Comparison of ENCODE assay signal across 29 cellular contexts in the genomic region with DNA sequence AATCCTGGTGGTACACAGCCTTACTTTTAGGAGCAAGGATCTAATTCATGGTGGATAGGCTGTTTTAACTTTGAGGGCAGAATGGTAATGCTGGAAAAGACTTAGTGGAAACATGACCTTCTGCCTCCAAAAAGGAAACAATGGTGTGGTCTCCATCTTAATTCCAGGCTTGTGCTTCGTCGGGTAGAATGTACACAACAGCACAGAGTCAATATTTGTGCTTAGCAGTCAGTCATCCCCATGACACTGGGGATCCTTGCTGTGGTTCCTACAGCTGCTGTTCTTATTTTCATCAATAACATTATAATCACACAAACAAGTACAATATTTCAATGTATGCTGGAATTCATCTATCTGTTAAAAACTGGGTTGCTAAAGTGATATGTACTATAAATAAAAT.
"Had no signal": no experiment of that assay in that cellular context is flagged by ENCODE, and none has a peak within 500 bp of the region (broad histone marks: within the 10 kb centered on the region; RNA-seq: fewer than 3 reads in every experiment).

No MANE protein-coding gene starts in this region.

- H3K9me3 ChIP-seq: gastrocnemius medialis, left ventricle myocardium inferior, testis, transverse colon had no signal

- H3K27ac Mint-ChIP-seq: activated CD4-positive, alpha-beta memory T cell treated with anti-CD3 and anti-CD28 coated beads, Interleukin-2, amount 10 ng/mL, durations not matched to agents 7 days and 5 days; activated CD4-positive, alpha-beta T cell treated with anti-CD3 and anti-CD28 coated beads, Interleukin-2, amount 10 ng/mL, durations not matched to agents 7 days and 5 days; activated T-cell treated with anti-CD3 and anti-CD28 coated beads, Interleukin-2, amount 50 U/mL, for 24 hours; natural killer cell treated with Interleukin-12 subunit alpha and Interleukin-12 subunit beta and Interleukin-15 and Interleukin-18, amount 100 ng/mL, for 72 hours; WTC11 had no signal

- H3K4me3 ChIP-seq: coronary artery, dorsolateral prefrontal cortex, gastrocnemius medialis, left ventricle myocardium inferior, lung, skin epidermis, testis, transverse colon had no signal

- FAIRE-seq: astrocyte, islet of Langerhans had no signal

- H3K27me3 ChIP-seq: brain microvascular endothelial cell, dorsolateral prefrontal cortex, gastrocnemius medialis, testis, transverse colon had no signal

- DNase-seq: activated CD4-positive, alpha-beta memory T cell treated with anti-CD3 and anti-CD28 coated beads, Interleukin-2, amount 10 ng/mL, durations not matched to agents 7 days and 5 days; activated CD4-positive, alpha-beta T cell treated with anti-CD3 and anti-CD28 coated beads for 1 hour; activated CD4-positive, alpha-beta T cell treated with anti-CD3 and anti-CD28 coated beads, Interleukin-2, amount 10 ng/mL, durations not matched to agents 7 days and 5 days; activated CD8-positive, alpha-beta memory T cell treated with anti-CD3 and anti-CD28 coated beads, Interleukin-2, amount 50 U/mL, for 48 hours; activated gamma-delta T cell treated with Interleukin-2 at 50 U/mL for 16 hours; activated naive CD4-positive, alpha-beta T cell treated with anti-CD3 and anti-CD28 coated beads, Interleukin-2, amount 50 U/mL, for 16 hours; activated T-cell treated with anti-CD3 and anti-CD28 coated beads, Interleukin-2, amount 50 U/mL, for 24 hours; amniotic stem cell; brain microvascular endothelial cell; dorsolateral prefrontal cortex; effector memory CD4-positive, alpha-beta T cell; erythroblast; gastrocnemius medialis; glutamatergic neuron; left ventricle myocardium inferior; mesendoderm; stimulated activated CD4-positive, alpha-beta T cell treated with anti-CD3 and anti-CD28 coated beads, Interleukin-12 subunit alpha, Interleukin-12 subunit beta, amount 100 ng/mL, for 4 hours; stimulated activated CD4-positive, alpha-beta T cell treated with anti-CD3 and anti-CD28 coated beads, Interleukin-4, amount 100 ng/mL, for 1 hour; stimulated activated naive CD8-positive, alpha-beta T cell treated with anti-CD3 and anti-CD28 coated beads, Interleukin-15, Interleukin-2, amounts not matched to agents 100 U/mL and 50 U/mL, for 24 hours; testis; transverse colon had no signal

- H3K4me1 ChIP-seq: gastrocnemius medialis, left ventricle myocardium inferior, testis, transverse colon had no signal

- H3K9me3 Mint-ChIP-seq: activated CD4-positive, alpha-beta T cell treated with anti-CD3 and anti-CD28 coated beads, Interleukin-2, amount 10 ng/mL, durations not matched to agents 7 days and 5 days; activated T-cell treated with anti-CD3 and anti-CD28 coated beads, Interleukin-2, amount 50 U/mL, for 24 hours; natural killer cell treated with Interleukin-12 subunit alpha and Interleukin-12 subunit beta and Interleukin-15 and Interleukin-18, amount 100 ng/mL, for 72 hours had no signal

- H3K36me3 ChIP-seq: gastrocnemius medialis, left ventricle myocardium inferior, transverse colon had no signal

- H3K27ac ChIP-seq: brain microvascular endothelial cell, coronary artery, dorsolateral prefrontal cortex, gastrocnemius medialis, left ventricle myocardium inferior, skin epidermis, testis, transverse colon had no signal

- H3K27me3 Mint-ChIP-seq: activated CD4-positive, alpha-beta memory T cell treated with anti-CD3 and anti-CD28 coated beads, Interleukin-2, amount 10 ng/mL, durations not matched to agents 7 days and 5 days; activated CD4-positive, alpha-beta T cell treated with anti-CD3 and anti-CD28 coated beads, Interleukin-2, amount 10 ng/mL, durations not matched to agents 7 days and 5 days; activated T-cell treated with anti-CD3 and anti-CD28 coated beads, Interleukin-2, amount 50 U/mL, for 24 hours; natural killer cell treated with Interleukin-12 subunit alpha and Interleukin-12 subunit beta and Interleukin-15 and Interleukin-18, amount 100 ng/mL, for 72 hours had no signal

- H3K4me3 Mint-ChIP-seq: activated CD4-positive, alpha-beta memory T cell treated with anti-CD3 and anti-CD28 coated beads, Interleukin-2, amount 10 ng/mL, durations not matched to agents 7 days and 5 days; activated CD4-positive, alpha-beta T cell treated with anti-CD3 and anti-CD28 coated beads, Interleukin-2, amount 10 ng/mL, durations not matched to agents 7 days and 5 days; activated T-cell treated with anti-CD3 and anti-CD28 coated beads, Interleukin-2, amount 50 U/mL, for 24 hours; natural killer cell treated with Interleukin-12 subunit alpha and Interleukin-12 subunit beta and Interleukin-15 and Interleukin-18, amount 100 ng/mL, for 72 hours; WTC11 had no signal

- H3K36me3 Mint-ChIP-seq: natural killer cell treated with Interleukin-12 subunit alpha and Interleukin-12 subunit beta and Interleukin-15 and Interleukin-18, amount 100 ng/mL, for 72 hours; WTC11 had no signal

- H3K4me1 Mint-ChIP-seq: activated CD4-positive, alpha-beta memory T cell treated with anti-CD3 and anti-CD28 coated beads, Interleukin-2, amount 10 ng/mL, durations not matched to agents 7 days and 5 days; activated CD4-positive, alpha-beta T cell treated with anti-CD3 and anti-CD28 coated beads, Interleukin-2, amount 10 ng/mL, durations not matched to agents 7 days and 5 days; WTC11 had no signal

- ATAC-seq: gastrocnemius medialis; natural killer cell treated with Interleukin-12 subunit alpha and Interleukin-12 subunit beta and Interleukin-15 and Interleukin-18, amount 100 ng/mL, for 72 hours; sciatic nerve; stimulated activated naive CD8-positive, alpha-beta T cell treated with anti-CD3 and anti-CD28 coated beads, Interleukin-15, Interleukin-2, amounts not matched to agents 100 U/mL and 50 U/mL, for 24 hours; WTC11 had no signal
